In genomic region chr4:47972181-47972580, GRCh38 we compare ENCODE assay signal across 15 cellular contexts.
DNase-seq lines count a peak whose midpoint lies in the region; ATAC-seq, FAIRE-seq and TF ChIP-seq lines count a peak whose summit lies in the region.
"Had no signal": no experiment of that assay in that cellular context is flagged by ENCODE, and none has a peak within 500 bp of the region (broad histone marks: within the 10 kb centered on the region; RNA-seq: fewer than 3 reads in every experiment).

No MANE protein-coding gene starts in this region.

- peak; percentile 4 for FAIRE-seq in GM19239 (lab: Jason Lieb, UNC)
- FAIRE-seq: A549 had no signal

- DNase-seq in GM19239 (ENCODE audit: insufficient read length, low spot score) (no peak), NAMALWA (ENCODE audit: low spot score) (peak; percentile 6), C1 segment of cervical spinal cord (lab: John Stamatoyannopoulos, UW) (no peak), DMS153 (lab: John Stamatoyannopoulos, UW) (no peak), KG1 (lab: John Stamatoyannopoulos, UW) (no peak)
- DNase-seq: activated CD4-positive, alpha-beta memory T cell treated with anti-CD3 and anti-CD28 coated beads, Interleukin-2, amount 10 ng/mL, durations not matched to agents 7 days and 5 days; activated naive CD4-positive, alpha-beta T cell treated with anti-CD3 and anti-CD28 coated beads, Interleukin-2, amount 10 ng/mL, durations not matched to agents 7 days and 5 days; NCI-H2029 treated with DMSO at 0.1 percent for 48 hours; testis had no signal

- peak; percentile 97 for ATAC-seq in HG02884 (IDR thresholded peaks at IDR 0.05; ENCODE audit: unreplicated experiment)
- no peak for ATAC-seq in HG03139 (IDR thresholded peaks at IDR 0.05; ENCODE audit: unreplicated experiment)
- ATAC-seq: A549, HCT116, PC-3 had no signal

- H3K27ac ChIP-seq in 22Rv1: peak overlapping the region; percentile 60
- H3K27ac ChIP-seq: A549, testis had no signal

- no peak for TF ChIP-seq CTCF in 22Rv1 (IDR thresholded peaks at IDR 0.05)
